ENCODE assay signal across 8 cellular contexts in genomic region chr2:218272531-218273212, GRCh38. TPM values are rescaled to one million over a fixed set of nuclear protein-coding genes. Genes with fewer than 3 reads are reported as not detected.
A peak's percentile ranks its signal among the peaks of the same experiment; 100 is the strongest.
DNase-seq lines count a peak whose midpoint lies in the region; ATAC-seq and TF ChIP-seq lines count a peak whose summit lies in the region.

No MANE protein-coding gene starts in this region.

- no peak for TF ChIP-seq POLR2A in HCT116 (IDR thresholded peaks at IDR 0.05; ENCODE audit: borderline replicate concordance, extremely low read depth, insufficient read depth, insufficient read length)

- H3K27ac ChIP-seq in HCT116 (ENCODE audit: low read depth, low read length), result peak overlapping the region; percentile 34
- peak overlapping the region; percentile 60 for H3K27ac ChIP-seq in mammary epithelial cell (ENCODE audit: insufficient read depth, low read depth, low read length)

- ATAC-seq in HCT116, result peak; percentile 43
- no peak for ATAC-seq in HG03025 (IDR thresholded peaks at IDR 0.05; ENCODE audit: low FRiP score, unreplicated experiment)

- H3K4me2 ChIP-seq in HCT116 (ENCODE audit: low read length) (peak overlapping the region; percentile 14; the same call in 1 of the 2 replicates), mammary epithelial cell (ENCODE audit: insufficient read depth, low read depth, low read length) (peak overlapping the region; percentile 80)

- H3K9me2 ChIP-seq in HCT116 (ENCODE audit: insufficient read depth), result no peaks in the 10 kb centered on the region

- H4K20me1 ChIP-seq in HCT116 (ENCODE audit: insufficient read depth) (no peaks in the 10 kb centered on the region), mammary epithelial cell (ENCODE audit: insufficient read depth, low read length) (no peaks in the 10 kb centered on the region)

- POLR2A ChIA-PET in HCT116 (lab: Charles Lee), result no interaction called here

- 1% methylated on average over 13 of the region's 18 CpGs for WGBS in mammary epithelial cell (ENCODE audit: low coverage, missing lambda C conversion rate)

- H3K9me3 ChIP-seq in HCT116 (ENCODE audit: control insufficient read depth in 1 of 2, insufficient read depth in 1 of 2, low read depth in 1 of 2, low read length in 2 of 2) (no peaks in the 10 kb centered on the region), mammary epithelial cell (replicated peaks; ENCODE audit: insufficient read depth, low read length) (no peaks in the 10 kb centered on the region)

- TF ChIP-seq RAD21 in HCT116 (IDR thresholded peaks at IDR 0.05; ENCODE audit: low read depth), result no peak

- BruUV-seq in HCT116 (replicated peaks; lab: Mats Ljungman, UMichigan) (no TSS peak), mammary epithelial cell (replicated peaks; lab: Mats Ljungman, UMichigan) (no TSS peak)

- H3K4me1 ChIP-seq in HCT116 (ENCODE audit: control insufficient read depth in 1 of 2, insufficient read depth in 2 of 2, low read length in 2 of 2) (peaks cover 13 to 28% of the 10 kb centered on the region in 2 experiments), mammary epithelial cell (ENCODE audit: insufficient read depth, low read length) (peaks cover 17% of the 10 kb centered on the region)

- dilution Hi-C loops in mammary epithelial cell (cut with HindIII; ENCODE audit: low sequenced_read_pairs), result no loop called here

- H3K36me3 ChIP-seq in HCT116 (ENCODE audit: control insufficient read depth in 1 of 2, insufficient read depth in 2 of 2, low read length in 2 of 2) (peaks cover 21 to 29% of the 10 kb centered on the region in 2 experiments; a peak in 3 of 4 replicates), mammary epithelial cell (ENCODE audit: insufficient read depth, low read length) (peaks cover 29% of the 10 kb centered on the region)

- in situ Hi-C loops in Caki2 (cut with HindIII; ENCODE audit: low pct_unique_long_range_greater_than_20kb, low sequenced_read_pairs) (no loop called here), mammary epithelial cell (cut with MboI; ENCODE audit: low sequenced_read_pairs in 2 of 2) (loop anchor here in 1 of 2 donors (10.0 kb wide), 1 partner anchor 122 kb away; the partner anchor contains the start of gene CTDSP1)

- DNase-seq in Caki2 (ENCODE audit: low read depth) (peak; percentile 82), HCT116 (ENCODE audit: low read depth, low spot score) (peak; percentile 85), NCI-H2196 (lab: John Stamatoyannopoulos, UW; ENCODE audit: unreplicated experiment) (peak; percentile 85), mammary epithelial cell (peak; percentile 94), kidney glomerular epithelial cell (lab: John Stamatoyannopoulos, UW) (peak; percentile 72)
- peak; percentile 55 to 59 for DNase-seq in stimulated activated CD4-positive, alpha-beta T cell treated with anti-CD3 and anti-CD28 coated beads, Interleukin-15, amount 100 ng/mL, for 48 hours (ENCODE audit: low read depth in 2 of 2)

- CTCF ChIA-PET in HCT116 (lab: Charles Lee), result interaction anchor here (0.6 to 2.9 kb wide), 11 partner anchors 9 to 487 kb away, joined by 3 to 22 read pairs (median 4); partner anchors contain the start of genes CATIP and CTDSP1
- CTCF ChIA-PET in mammary epithelial cell (lab: Charles Lee; ENCODE audit: low non-redundant PET), result interaction anchor here (0.5 to 1.5 kb wide), 6 partner anchors 14 to 386 kb away, joined by 3 to 10 read pairs (median 6); partner anchors contain the start of gene CATIP

- H2AFZ ChIP-seq in HCT116 (ENCODE audit: low read depth, low read length, poor library complexity, severe bottlenecking) (no peak overlapping the region), mammary epithelial cell (ENCODE audit: low read depth, low read length) (no peak overlapping the region)

- H3K27me3 ChIP-seq in HCT116 (ENCODE audit: insufficient read depth, low read length) (no peaks in the 10 kb centered on the region), mammary epithelial cell (ENCODE audit: insufficient read depth, low read length) (no peaks in the 10 kb centered on the region)

- H3K4me3 ChIP-seq in HCT116 (replicated peaks in 1 of 2; ENCODE audit: low read depth in 1 of 2, low read length in 2 of 2), result no peak overlapping the region
- no peak overlapping the region for H3K4me3 ChIP-seq in WI38 (ENCODE audit: low read depth, low read length)
- no peak overlapping the region for H3K4me3 ChIP-seq in mammary epithelial cell (replicated peaks in 1 of 3; ENCODE audit: insufficient read depth in 1 of 3, low read depth in 2 of 3, low read length in 3 of 3)

- peak in 2 of 3 experiments; percentile 87 to 92; a peak in 4 of 6 replicates for TF ChIP-seq CTCF in HCT116 (IDR thresholded peaks at IDR 0.05 in 2 of 3, conservative IDR thresholded peaks at IDR 0.05 in 1 of 3; ENCODE audit: borderline replicate concordance in 1 of 3, insufficient read depth in 1 of 3, low read depth in 2 of 3, low read length in 2 of 3)
- TF ChIP-seq CTCF in WI38 (IDR thresholded peaks at IDR 0.05; ENCODE audit: low read depth, low read length), result peak; percentile 85
- TF ChIP-seq CTCF in mammary epithelial cell (conservative IDR thresholded peaks at IDR 0.05 in 1 of 2, IDR thresholded peaks at IDR 0.05 in 1 of 2; ENCODE audit: extremely low read depth in 1 of 2, insufficient read depth in 1 of 2, low read depth in 1 of 2, low read length in 2 of 2), result peak; percentile 88 to 94

- RAD21 ChIA-PET in HCT116 (lab: Charles Lee; ENCODE audit: low non-redundant PET in 1 of 2, low total read pairs in 2 of 2, uncharacterized antibody in 2 of 2, unreplicated experiment in 2 of 2), result interaction anchor here in 1 of 2 experiments (1.2 kb wide), 1 partner anchor 14 kb away, joined by 3 read pairs; no protein-coding TSS in a partner anchor

- intact Hi-C loops in HCT116 (cut with micrococcal nuclease), result loop anchor here (1.0 to 5.0 kb wide), 5 partner anchors 85 to 574 kb away; no protein-coding TSS in a partner anchor
- intact Hi-C loops in mammary epithelial cell (cut with micrococcal nuclease), result loop anchor here (1.0 to 2.0 kb wide), 6 partner anchors 10 to 376 kb away; partner anchors contain the start of gene CATIP

- H3K79me2 ChIP-seq in HCT116 (ENCODE audit: insufficient read depth, low read length) (peaks cover 23% of the 10 kb centered on the region), mammary epithelial cell (ENCODE audit: insufficient read depth, low read length) (peaks cover 61% of the 10 kb centered on the region)

- H3K9ac ChIP-seq in HCT116 (ENCODE audit: low read length) (no peak overlapping the region), mammary epithelial cell (ENCODE audit: insufficient read depth, low read length) (peak overlapping the region; percentile 39)

TF ChIP-seq in HCT116, 20 proteins besides CTCF, POLR2A, EP300 and RAD21:
- no peak for TF ChIP-seq SP1 (IDR thresholded peaks at IDR 0.05; ENCODE audit: low read depth)
- TF ChIP-seq ZBTB33 (IDR thresholded peaks at IDR 0.05; ENCODE audit: extremely low read depth, insufficient replicate concordance, low read length), result no peak
- peak; percentile 26 for TF ChIP-seq YY1 (IDR thresholded peaks at IDR 0.05; ENCODE audit: extremely low read depth, insufficient replicate concordance, low read depth, low read length)

RNA-seq across cellular contexts. Expression of gene PNKD, which starts 2.4 kb away (rescaled TPM):
- 66.8 and 75.8 TPM in 2 replicates for total RNA-seq in Caki2 (2014; rRNA removed; shearing (Covaris generic); ENCODE audit: low replicate concordance)
- total RNA-seq in HCT116 (2021; ENCODE audit: unreplicated experiment) (58.1 TPM), mammary epithelial cell (10 to 100 TPM; 15.7 to 29.8 TPM)
- 49.4 and 64.8 TPM in 2 replicates for polyA plus RNA-seq in HCT116 (2012)
- 33.4 TPM for polyA plus RNA-seq in mammary epithelial cell
- polyA minus RNA-seq in mammary epithelial cell, result 61.1 TPM

RNA-seq across cellular contexts. Expression of gene AAMP, which starts 2.7 kb away (rescaled TPM):
- 130 and 189 TPM in 2 replicates for total RNA-seq in Caki2 (2014; rRNA removed; shearing (Covaris generic); ENCODE audit: low replicate concordance)
- total RNA-seq in HCT116 (2021; ENCODE audit: unreplicated experiment), result 111 TPM
- polyA plus RNA-seq in HCT116 (2012), result 129 and 173 TPM in 2 replicates
- total RNA-seq in mammary epithelial cell, result 10 to 100 TPM; 80.2 to 87.6 TPM
- 112 TPM for polyA plus RNA-seq in mammary epithelial cell
- polyA minus RNA-seq in mammary epithelial cell, result 85.9 TPM

RNA-seq across cellular contexts. Expression of gene GPBAR1, which starts 11.9 kb away (rescaled TPM):
- 0.12 TPM in 1 of 2 replicates, not detected in the other for total RNA-seq in Caki2 (2014; rRNA removed; shearing (Covaris generic); ENCODE audit: low replicate concordance)
- 0.27 TPM for total RNA-seq in HCT116 (2021; ENCODE audit: unreplicated experiment)
- 0.10 and 0.16 TPM in 2 replicates for polyA plus RNA-seq in HCT116 (2012)
- under 1 TPM; 0.49 to 0.83 TPM for total RNA-seq in mammary epithelial cell
- 0.03 TPM for polyA plus RNA-seq in mammary epithelial cell
- polyA minus RNA-seq in mammary epithelial cell, result not detected

RNA-seq across cellular contexts. Expression of gene TMBIM1, which starts 19.6 kb away (rescaled TPM):
- 159 and 177 TPM in 2 replicates for total RNA-seq in Caki2 (2014; rRNA removed; shearing (Covaris generic); ENCODE audit: low replicate concordance)
- 91.0 TPM for total RNA-seq in HCT116 (2021; ENCODE audit: unreplicated experiment)
- polyA plus RNA-seq in HCT116 (2012), result 138 and 165 TPM in 2 replicates
- 100 to 1,000 TPM; 260 to 312 TPM for total RNA-seq in mammary epithelial cell
- polyA plus RNA-seq in mammary epithelial cell, result 349 TPM
- polyA minus RNA-seq in mammary epithelial cell, result 644 TPM

RNA-seq across cellular contexts. Expression of gene ARPC2, which starts 55.7 kb away (rescaled TPM):
- 470 and 533 TPM in 2 replicates for total RNA-seq in Caki2 (2014; rRNA removed; shearing (Covaris generic); ENCODE audit: low replicate concordance)
- total RNA-seq in HCT116 (2021; ENCODE audit: unreplicated experiment), result 187 TPM
- polyA plus RNA-seq in HCT116 (2012), result 180 and 182 TPM in 2 replicates
- 100 to 1,000 TPM; 523 to 644 TPM for total RNA-seq in mammary epithelial cell
- 961 TPM for polyA plus RNA-seq in mammary epithelial cell
- polyA minus RNA-seq in mammary epithelial cell, result 351 TPM
